Comparison of ENCODE assay signal across 8 cellular contexts in the genomic region with DNA sequence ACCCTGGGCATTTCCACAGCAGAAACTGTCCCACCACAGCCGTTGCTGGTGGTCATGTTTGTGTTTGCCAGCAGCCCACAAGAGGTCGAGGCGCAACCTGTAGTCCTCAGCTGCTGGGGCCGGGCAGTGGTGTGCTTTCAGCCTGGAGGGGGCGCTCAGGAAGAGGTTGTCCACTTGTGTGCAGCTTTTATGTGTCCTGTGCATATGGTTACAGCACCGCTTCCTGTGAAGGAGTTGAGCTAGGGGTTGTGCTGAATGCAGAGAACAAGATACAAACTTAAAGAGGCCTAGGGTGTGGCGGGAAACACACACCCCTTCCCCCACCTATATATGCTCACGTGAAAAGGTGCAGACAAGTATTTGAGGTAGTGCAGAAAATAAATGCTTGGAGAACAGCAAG. TPM values are rescaled to one million over a fixed set of nuclear protein-coding genes. Genes with fewer than 3 reads are reported as not detected.
DNase-seq lines count a peak whose midpoint lies in the region; ATAC-seq and TF ChIP-seq lines count a peak whose summit lies in the region.

No MANE protein-coding gene starts in this region.

- no peak for ATAC-seq in omental fat pad (ENCODE audit: low FRiP score)

- H3K27me3 ChIP-seq in MG63 = no peaks in the 10 kb centered on the region

- TF ChIP-seq CTCF in choroid plexus epithelial cell (conservative IDR thresholded peaks at IDR 0.05; ENCODE audit: low read depth, low read length) (peak; percentile 46), omental fat pad (IDR thresholded peaks at IDR 0.05) (no peak)

- DNase-seq in HEK293T (ENCODE audit: extremely low spot score) = peak; percentile 50
- peak; percentile 33 for DNase-seq in activated CD4-positive, CD25-positive, alpha-beta regulatory T cell treated with anti-CD3 and anti-CD28 coated beads, Interleukin-2, amount 50 U/mL, for 16 hours (ENCODE audit: low read depth, low spot score)
- DNase-seq in choroid plexus epithelial cell (ENCODE audit: low read depth) = no peak
- peak; percentile 18 to 40 for DNase-seq in stimulated activated CD8-positive, alpha-beta memory T cell treated with anti-CD3 and anti-CD28 coated beads, Interleukin-2, amount 100 ng/mL, for 1 hour (ENCODE audit: low read depth in 2 of 2)
- no peak for DNase-seq in omental fat pad (ENCODE audit: low spot score)
- no peak for DNase-seq in GM19238 (ENCODE audit: insufficient read length, low spot score)
- DNase-seq in NCI-H510A treated with DMSO at 0.1 percent for 48 hours (lab: John Stamatoyannopoulos, UW) = no peak
- DNase-seq in MG63 = no peak

- H3K36me3 ChIP-seq in MG63 = peaks cover 16% of the 10 kb centered on the region

- no peaks in the 10 kb centered on the region for H3K9me3 ChIP-seq in MG63

- H3K4me3 ChIP-seq in choroid plexus epithelial cell (ENCODE audit: low read depth, low read length) (no peak overlapping the region), MG63 (no peak overlapping the region)

- POLR2A ChIA-PET in HEK293T (lab: Yijun Ruan, JAX) = interaction anchor here (0.9 to 1.2 kb wide), 3 partner anchors 9 to 29 kb away, joined by 3 to 5 read pairs (median 3); a partner anchor contains a TSS

- CTCF ChIA-PET in HEK293T (lab: Yijun Ruan, JAX) = interaction anchor here (0.5 to 1.5 kb wide), 5 partner anchors 22 to 1537 kb away, joined by 3 to 8 read pairs (median 3); no protein-coding TSS in a partner anchor

TF ChIP-seq in HEK293T, 16 proteins besides CTCF, POLR2A, EP300 and RAD21:
- TF ChIP-seq TARDBP (IDR thresholded peaks at IDR 0.05) (no peak), L3MBTL2 (conservative IDR thresholded peaks at IDR 0.05) (no peak), SUZ12 (IDR thresholded peaks at IDR 0.05) (no peak), ZNF384 (IDR thresholded peaks at IDR 0.05) (no peak), NFRKB (IDR thresholded peaks at IDR 0.05) (no peak), HDGF (IDR thresholded peaks at IDR 0.05; ENCODE audit: borderline replicate concordance) (no peak), LEF1 (IDR thresholded peaks at IDR 0.05; ENCODE audit: borderline replicate concordance) (no peak), CTBP1 (IDR thresholded peaks at IDR 0.05; ENCODE audit: borderline replicate concordance) (no peak), FOXA1 (IDR thresholded peaks at IDR 0.05) (no peak), FOXK2 (IDR thresholded peaks at IDR 0.05) (no peak), ELF4 (IDR thresholded peaks at IDR 0.05) (no peak), BHLHE40 (IDR thresholded peaks at IDR 0.05; ENCODE audit: borderline replicate concordance) (no peak), ARNT (IDR thresholded peaks at IDR 0.05) (no peak), FOXM1 (IDR thresholded peaks at IDR 0.05; ENCODE audit: borderline replicate concordance) (no peak), SP1 (IDR thresholded peaks at IDR 0.05) (no peak)
- TF ChIP-seq, protein P1, sequence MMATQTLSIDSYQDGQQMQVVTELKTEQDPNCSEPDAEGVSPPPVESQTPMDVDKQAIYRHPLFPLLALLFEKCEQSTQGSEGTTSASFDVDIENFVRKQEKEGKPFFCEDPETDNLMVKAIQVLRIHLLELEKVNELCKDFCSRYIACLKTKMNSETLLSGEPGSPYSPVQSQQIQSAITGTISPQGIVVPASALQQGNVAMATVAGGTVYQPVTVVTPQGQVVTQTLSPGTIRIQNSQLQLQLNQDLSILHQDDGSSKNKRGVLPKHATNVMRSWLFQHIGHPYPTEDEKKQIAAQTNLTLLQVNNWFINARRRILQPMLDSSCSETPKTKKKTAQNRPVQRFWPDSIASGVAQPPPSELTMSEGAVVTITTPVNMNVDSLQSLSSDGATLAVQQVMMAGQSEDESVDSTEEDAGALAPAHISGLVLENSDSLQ (IDR thresholded peaks at IDR 0.05) = no peak
TF ChIP-seq in HEK293T: peak in this region for 0.

RNA-seq across cellular contexts. Expression of a gene that starts 29.5 kb away (rescaled TPM):
- total RNA-seq in omental fat pad = 1,000 to 10,000 TPM in 1 of 4 donors, 100 to 1,000 TPM in 3; 213 to 1,086 (median 354) TPM
- total RNA-seq in MG63 (2014; rRNA removed; shearing (Covaris generic); ENCODE audit: low replicate concordance) = 3.4 and 7.8 TPM in 2 replicates

Comparison
In these comparisons a context has a peak if more than half of its experiments do, and no peak if none do; other contexts are left out.
1. DNase-seq: peak in HEK293T (single experiment), activated CD4-positive, CD25-positive, alpha-beta regulatory T cell treated with anti-CD3 and anti-CD28 coated beads, Interleukin-2, amount 50 U/mL, for 16 hours (single experiment) and stimulated activated CD8-positive, alpha-beta memory T cell treated with anti-CD3 and anti-CD28 coated beads, Interleukin-2, amount 100 ng/mL, for 1 hour (2 of 2); none in choroid plexus epithelial cell (single experiment), omental fat pad (single experiment), GM19238 (single experiment), NCI-H510A treated with DMSO at 0.1 percent for 48 hours (single experiment) and MG63 (single experiment).
2. RNA of a gene that starts 29.5 kb away (total RNA-seq): 213 to 1,086 TPM in omental fat pad; 3.4 to 7.8 TPM in MG63; every median in the first group is over 10 times any median in the second.